Comparison of ENCODE assay signal across 17 cellular contexts in the genomic region with DNA sequence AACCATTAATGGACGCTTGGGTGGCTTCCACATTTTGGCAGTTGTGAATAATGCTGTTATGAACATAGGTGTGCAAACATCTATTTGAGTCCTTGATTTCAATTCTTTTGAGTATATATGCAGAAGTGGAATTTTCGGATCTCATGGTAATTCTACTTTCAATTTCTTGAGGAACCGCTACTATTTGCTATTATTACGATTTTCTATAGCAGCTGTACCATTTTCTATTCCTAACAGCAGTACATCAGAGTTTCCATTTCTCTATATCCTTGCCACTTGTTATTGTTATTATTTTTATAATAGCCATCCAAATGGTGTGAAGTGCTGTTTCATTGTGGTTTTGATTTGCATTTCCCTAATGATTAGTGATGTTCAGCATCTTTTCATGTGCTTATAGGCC.
DNase-seq lines count a peak whose midpoint lies in the region; ATAC-seq, FAIRE-seq and TF ChIP-seq lines count a peak whose summit lies in the region.
"Had no signal": no experiment of that assay in that cellular context is flagged by ENCODE, and none has a peak within 500 bp of the region (broad histone marks: within the 10 kb centered on the region; RNA-seq: fewer than 3 reads in every experiment).

No MANE protein-coding gene starts in this region.

- H3K27ac ChIP-seq in OCI-LY3 (ENCODE audit: low read length), result peak overlapping the region; percentile 32; the same call in 1 of the 2 replicates
- H3K27ac ChIP-seq in thyroid gland, result no peak overlapping the region
- H3K27ac ChIP-seq: BLaER1 had no signal

- H3K4me3 Mint-ChIP-seq in Calu3 (ENCODE audit: low read depth, unreplicated experiment), result no peak overlapping the region
- H3K4me3 Mint-ChIP-seq: CD14-positive monocyte; CD4-positive, alpha-beta memory T cell; H9 had no signal

- no peak for TF ChIP-seq CTCF in OCI-LY3 (IDR thresholded peaks at IDR 0.05; ENCODE audit: low read depth, low read length)
- TF ChIP-seq CTCF in Calu3 (IDR thresholded peaks at IDR 0.05; ENCODE audit: unreplicated experiment), result no peak
- no peak for TF ChIP-seq CTCF in thyroid gland (IDR thresholded peaks at IDR 0.05)

- no peaks in the 10 kb centered on the region for H3K36me3 ChIP-seq in OCI-LY3 (replicated peaks; ENCODE audit: low read depth, low read length)
- no peaks in the 10 kb centered on the region for H3K36me3 ChIP-seq in thyroid gland

- H3K4me3 ChIP-seq in OCI-LY3 (ENCODE audit: low read length) (no peak overlapping the region), thyroid gland (replicated peaks in 1 of 3) (no peak overlapping the region)
- H3K4me3 ChIP-seq: BLaER1 had no signal

- peaks cover 31% of the 10 kb centered on the region for H3K4me1 ChIP-seq in OCI-LY3 (ENCODE audit: low read length)
- no peaks in the 10 kb centered on the region for H3K4me1 ChIP-seq in thyroid gland

- TF ChIP-seq POLR2A in thyroid gland (IDR thresholded peaks at IDR 0.05), result no peak

- H2AFZ ChIP-seq in OCI-LY3 (ENCODE audit: low read depth, low read length), result no peak overlapping the region

- no peaks in the 10 kb centered on the region for H3K36me3 Mint-ChIP-seq in Calu3 (ENCODE audit: insufficient read depth, unreplicated experiment)
- H3K36me3 Mint-ChIP-seq: CD14-positive monocyte had no signal

- no peaks in the 10 kb centered on the region for H3K9me3 Mint-ChIP-seq in Calu3 (ENCODE audit: low read depth, unreplicated experiment)
- H3K9me3 Mint-ChIP-seq: H9 had no signal

- no peaks in the 10 kb centered on the region for H3K4me1 Mint-ChIP-seq in Calu3 (ENCODE audit: low read depth, unreplicated experiment)
- H3K4me1 Mint-ChIP-seq: CD4-positive, alpha-beta memory T cell; H9 had no signal

- ATAC-seq in GM18498 (IDR thresholded peaks at IDR 0.05; ENCODE audit: unreplicated experiment) (peak; percentile 46), GM21526 (IDR thresholded peaks at IDR 0.05; ENCODE audit: low FRiP score, unreplicated experiment) (peak; percentile 46)

- intact Hi-C loops in Calu3 (cut with micrococcal nuclease; ENCODE audit: unreplicated experiment), result no loop called here
- intact Hi-C loops in thyroid gland (cut with DNase I), result no loop called here

- H3K27me3 Mint-ChIP-seq in Calu3 (ENCODE audit: unreplicated experiment), result peaks cover 46% of the 10 kb centered on the region
- H3K27me3 Mint-ChIP-seq: CD4-positive, alpha-beta memory T cell had no signal

- H3K79me2 ChIP-seq in OCI-LY3 (ENCODE audit: low read length), result no peaks in the 10 kb centered on the region

- CTCF ChIA-PET in Calu3 (lab: Charles Lee), result no interaction called here

- WGBS in thyroid gland, 2 donors, result 90 to 91% methylated on average over 4 of the region's 4 CpGs

- H3K27me3 ChIP-seq in OCI-LY3 (ENCODE audit: low read depth, low read length) (no peaks in the 10 kb centered on the region), thyroid gland (no peaks in the 10 kb centered on the region)
- H3K27me3 ChIP-seq: BLaER1 had no signal

- H4K20me1 ChIP-seq in OCI-LY3 (ENCODE audit: insufficient read depth, low read length), result no peaks in the 10 kb centered on the region
- H4K20me1 ChIP-seq: BLaER1 had no signal

- H3K9ac ChIP-seq in OCI-LY3 (ENCODE audit: low read length), result no peak overlapping the region
- H3K9ac ChIP-seq: BLaER1 had no signal

- no peaks in the 10 kb centered on the region for H3K9me3 ChIP-seq in OCI-LY3 (ENCODE audit: insufficient read depth, low read length)
- no peaks in the 10 kb centered on the region for H3K9me3 ChIP-seq in thyroid gland

- FAIRE-seq in frontal cortex (lab: Jason Lieb, UNC), result no peak
- FAIRE-seq: GM18507, H1 had no signal

- BruUV-seq in Calu3 (replicated peaks; lab: Mats Ljungman, UMichigan), result no TSS peak

- no peak for DNase-seq in NCI-H1417 treated with DMSO at 0.1 percent for 48 hours (lab: John Stamatoyannopoulos, UW)
- DNase-seq in Calu3, result no peak
- DNase-seq in thyroid gland, result no peak
- no peak for DNase-seq in frontal cortex (ENCODE audit: low spot score in 2 of 2)
- DNase-seq: 8988T; CD4-positive, alpha-beta memory T cell; DMS79 treated with DMSO at 0.1 percent for 48 hours; GF-D8; H9; KG1 had no signal

- H3K27ac Mint-ChIP-seq in Calu3 (ENCODE audit: unreplicated experiment), result no peak overlapping the region
- H3K27ac Mint-ChIP-seq: CD14-positive monocyte; CD4-positive, alpha-beta memory T cell; H9 had no signal

- H3K4me2 ChIP-seq in OCI-LY3 (ENCODE audit: low read length), result peak overlapping the region; percentile 36
- H3K4me2 ChIP-seq: BLaER1 had no signal
